8 cellular contexts compared by ENCODE assay signal in the genomic region with DNA sequence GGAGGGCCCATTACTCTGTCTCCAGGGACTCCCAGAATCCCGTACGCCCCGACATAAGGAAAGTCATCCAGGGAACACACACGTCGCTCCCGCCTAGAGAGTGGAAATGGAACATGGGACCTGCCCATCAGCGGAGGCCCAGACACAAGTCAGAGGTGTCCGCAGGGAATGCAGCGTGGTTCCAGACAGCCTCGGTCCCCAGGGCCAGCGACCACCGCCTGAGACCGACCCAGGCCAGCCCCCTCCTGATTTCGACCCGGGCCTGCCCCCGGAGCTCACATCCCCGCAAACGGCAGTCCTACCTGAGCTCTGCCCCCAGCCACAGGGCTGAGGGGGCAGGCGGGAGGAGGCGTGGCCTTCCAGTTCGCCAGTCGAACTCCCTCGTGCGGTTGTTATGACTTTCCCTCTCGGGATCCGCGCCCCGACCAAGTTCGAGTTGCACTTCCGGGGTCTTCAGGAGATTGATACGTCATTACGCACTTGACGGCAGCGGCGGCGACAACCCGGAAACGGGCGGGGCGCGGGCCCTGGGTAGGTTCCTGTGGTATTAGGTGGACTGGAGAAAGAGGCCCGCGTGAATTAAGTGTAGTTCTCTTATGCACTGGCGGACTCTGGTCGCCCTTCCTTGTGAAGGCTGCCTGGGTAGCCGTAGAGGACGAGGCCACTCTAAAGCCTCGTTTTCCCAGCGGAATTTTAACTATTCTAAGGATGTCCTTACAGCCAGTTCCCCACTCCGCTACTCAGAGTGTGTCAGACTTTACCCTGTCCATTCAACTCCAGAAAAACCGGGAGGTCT.
DNase-seq lines count a peak whose midpoint lies in the region; ATAC-seq and TF ChIP-seq lines count a peak whose summit lies in the region.

No MANE protein-coding gene starts in this region.

- peaks cover 3% of the 10 kb centered on the region for H3K27me3 Mint-ChIP-seq in activated CD4-positive, alpha-beta T cell treated with anti-CD3 and anti-CD28 coated beads, Interleukin-2, amount 10 ng/mL, durations not matched to agents 7 days and 5 days

- peaks cover 26% of the 10 kb centered on the region for H3K9me3 Mint-ChIP-seq in activated CD4-positive, alpha-beta T cell treated with anti-CD3 and anti-CD28 coated beads, Interleukin-2, amount 10 ng/mL, durations not matched to agents 7 days and 5 days

- H3K27ac ChIP-seq in C4-2B, result peak overlapping the region; percentile 73

- H3K4me3 Mint-ChIP-seq in activated CD4-positive, alpha-beta T cell treated with anti-CD3 and anti-CD28 coated beads, Interleukin-2, amount 10 ng/mL, durations not matched to agents 7 days and 5 days, result peak overlapping the region; percentile 89

- CTCF ChIA-PET in activated CD4-positive, alpha-beta T cell treated with anti-CD3 and anti-CD28 coated beads, Interleukin-2, amount 10 ng/mL, durations not matched to agents 7 days and 5 days (lab: Charles Lee), result no interaction called here

- peak; percentile 99 for ATAC-seq in GM19351 (IDR thresholded peaks at IDR 0.05; ENCODE audit: unreplicated experiment)
- ATAC-seq in HG03520 (IDR thresholded peaks at IDR 0.05; ENCODE audit: unreplicated experiment), result peak; percentile 100
- ATAC-seq in left lobe of liver, result peak; percentile 97

- H3K36me3 Mint-ChIP-seq in activated CD4-positive, alpha-beta T cell treated with anti-CD3 and anti-CD28 coated beads, Interleukin-2, amount 10 ng/mL, durations not matched to agents 7 days and 5 days (ENCODE audit: low read depth), result peaks cover 25% of the 10 kb centered on the region

- POLR2A ChIA-PET in activated CD4-positive, alpha-beta T cell treated with anti-CD3 and anti-CD28 coated beads, Interleukin-2, amount 10 ng/mL, durations not matched to agents 7 days and 5 days (lab: Charles Lee), result no interaction called here

- DNase-seq in NCI-H526 treated with DMSO at 0.1 percent for 48 hours (lab: John Stamatoyannopoulos, UW) (peak; percentile 79), dedifferentiated amniotic fluid mesenchymal stem cell (ENCODE audit: extremely low spot score) (peak; percentile 93), left lobe of liver (ENCODE audit: low spot score) (peak; percentile 97)
- peak; percentile 93 for DNase-seq in activated CD4-positive, alpha-beta T cell treated with anti-CD3 and anti-CD28 coated beads, Interleukin-2, amount 10 ng/mL, durations not matched to agents 7 days and 5 days
- peak; percentile 92 to 93 for DNase-seq in stimulated activated CD4-positive, alpha-beta T cell treated with anti-CD3 and anti-CD28 coated beads, Interleukin-2, amount 100 ng/mL, for 24 hours

- H3K4me1 Mint-ChIP-seq in activated CD4-positive, alpha-beta T cell treated with anti-CD3 and anti-CD28 coated beads, Interleukin-2, amount 10 ng/mL, durations not matched to agents 7 days and 5 days, result peaks cover 28% of the 10 kb centered on the region

- H3K27ac Mint-ChIP-seq in activated CD4-positive, alpha-beta T cell treated with anti-CD3 and anti-CD28 coated beads, Interleukin-2, amount 10 ng/mL, durations not matched to agents 7 days and 5 days, result peak overlapping the region; percentile 96

- peak; percentile 21 for TF ChIP-seq CTCF in C4-2B (conservative IDR thresholded peaks at IDR 0.05)

Comparison
In these comparisons a context has a peak if more than half of its experiments do, and no peak if none do; other contexts are left out.
1. Peak in every context shown above with its lines: DNase-seq, ATAC-seq and H3K27ac ChIP-seq.